ENCODE assay signal across 16 cellular contexts in the genomic region with DNA sequence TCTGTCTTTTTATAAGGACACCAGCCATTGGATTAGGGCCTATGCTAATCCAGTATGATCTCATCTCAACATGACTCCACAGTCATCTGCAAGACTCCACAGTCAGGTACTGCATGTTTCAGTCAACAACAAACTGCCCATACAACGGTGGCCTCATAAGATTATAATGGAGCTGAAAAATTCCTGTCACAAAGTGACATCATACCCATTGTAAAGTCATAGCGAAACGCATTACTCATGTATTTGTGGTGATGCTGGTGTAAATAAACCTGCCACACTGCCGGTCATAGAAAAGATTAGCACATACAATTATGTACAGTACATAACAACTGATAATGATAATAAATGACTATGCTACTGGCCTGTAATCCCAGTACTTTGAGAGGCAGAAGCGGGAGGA.
DNase-seq lines count a peak whose midpoint lies in the region; ATAC-seq and TF ChIP-seq lines count a peak whose summit lies in the region.
"Had no signal": no experiment of that assay in that cellular context is flagged by ENCODE, and none has a peak within 500 bp of the region (broad histone marks: within the 10 kb centered on the region; RNA-seq: fewer than 3 reads in every experiment).

No MANE protein-coding gene starts in this region.

- intact Hi-C loops in uterus (cut with DNase I; ENCODE audit: low total_unique reads) = no loop called here

- H3K36me3 ChIP-seq in uterus = no peaks in the 10 kb centered on the region

- H3K27me3 ChIP-seq in uterus = no peaks in the 10 kb centered on the region

- no peaks in the 10 kb centered on the region for H3K4me1 ChIP-seq in uterus

- peak; percentile 94 for DNase-seq in DMS53 treated with DMSO at 0.1 percent for 48 hours (lab: John Stamatoyannopoulos, UW; ENCODE audit: unreplicated experiment)
- DNase-seq in NCI-H82 treated with DMSO at 0.1 percent for 48 hours (lab: John Stamatoyannopoulos, UW; ENCODE audit: unreplicated experiment) = peak; percentile 12
- DNase-seq in NCI-H345 (lab: John Stamatoyannopoulos, UW) = no peak
- no peak for DNase-seq in uterus
- DNase-seq: activated CD8-positive, alpha-beta memory T cell treated with anti-CD3 and anti-CD28 coated beads, Interleukin-2, amount 50 U/mL, for 48 hours; CD8-positive, alpha-beta memory T cell; kidney glomerular epithelial cell; NCI-H2029; NCI-H524 treated with DMSO at 0.1 percent for 48 hours; retina had no signal

- H3K4me3 ChIP-seq in uterus = no peak overlapping the region

- TF ChIP-seq CTCF in uterus (IDR thresholded peaks at IDR 0.05) = no peak

- no peak for TF ChIP-seq POLR2A in uterus (IDR thresholded peaks at IDR 0.05)

- H3K27ac ChIP-seq in uterus = no peak overlapping the region
- H3K27ac ChIP-seq: RWPE1, VCaP had no signal

- ATAC-seq in GM18868 (IDR thresholded peaks at IDR 0.05; ENCODE audit: unreplicated experiment) (peak; percentile 57), esophagus mucosa (peak; percentile 35), GM21737 (IDR thresholded peaks at IDR 0.05; ENCODE audit: unreplicated experiment) (no peak), HG03342 (IDR thresholded peaks at IDR 0.05; ENCODE audit: unreplicated experiment) (no peak)

- H3K9me3 ChIP-seq in uterus = no peaks in the 10 kb centered on the region

Comparison
In these comparisons a context has a peak if more than half of its experiments do, and no peak if none do; other contexts are left out.
1. DNase-seq: peak in DMS53 treated with DMSO at 0.1 percent for 48 hours (single experiment) and NCI-H82 treated with DMSO at 0.1 percent for 48 hours (single experiment); none in NCI-H345 (single experiment) and uterus (0 of 2).
2. ATAC-seq: peak in GM18868 (single experiment) and esophagus mucosa (single experiment); none in GM21737 (single experiment) and HG03342 (single experiment).